In genomic region chr2:200888719-200889625, GRCh38 we compare ENCODE assay signal across 1 cellular context.
TF ChIP-seq lines count a peak whose summit lies in the region.

TSS of gene NIF3L1 (plus strand) at chr2:200889371. CDS start at chr2:200891944, 2,573 bp downstream.
TSS of gene PPIL3 (minus strand) at chr2:200889077. CDS start at chr2:200887615, 1,462 bp downstream.

TF ChIP-seq in HepG2, 621 proteins besides CTCF, POLR2A, EP300 and RAD21 (continued from another document and continues in another):
- 0 out of 2 replicates have a peak, but pooled peaks have one; percentile 34 for TF ChIP-seq DMTF1 (CRISPR knock-in tag; IDR thresholded peaks at IDR 0.05)
- TF ChIP-seq ZNF557 (CRISPR knock-in tag; IDR thresholded peaks at IDR 0.05) = peak; percentile 51; the same call in 1 of the 2 replicates
- TF ChIP-seq AHR (CRISPR knock-in tag; IDR thresholded peaks at IDR 0.05) = peak; percentile 56; the same call in 1 of the 2 replicates
- peak; percentile 13; the same call in 1 of the 2 replicates for TF ChIP-seq MLX (CRISPR knock-in tag; IDR thresholded peaks at IDR 0.05)
- peak; percentile 96 for TF ChIP-seq THAP9 (CRISPR knock-in tag; IDR thresholded peaks at IDR 0.05; ENCODE audit: borderline replicate concordance)
- peak; percentile 56; the same call in 1 of the 2 replicates for TF ChIP-seq REXO4 (CRISPR knock-in tag; IDR thresholded peaks at IDR 0.05; ENCODE audit: borderline replicate concordance)
- no peak for TF ChIP-seq SNAPC4 (CRISPR knock-in tag; IDR thresholded peaks at IDR 0.05)
- peak; percentile 24; the same call in 1 of the 2 replicates for TF ChIP-seq MTA1 (CRISPR knock-in tag; IDR thresholded peaks at IDR 0.05; ENCODE audit: borderline replicate concordance)
- no peak for TF ChIP-seq SRSF4 (IDR thresholded peaks at IDR 0.05; ENCODE audit: low read depth, low read length, poor library complexity, severe bottlenecking)
- TF ChIP-seq ZNF672 (CRISPR knock-in tag; IDR thresholded peaks at IDR 0.05) = peak; percentile 9; the same call in 1 of the 2 replicates
- TF ChIP-seq ZNF790 (CRISPR knock-in tag; IDR thresholded peaks at IDR 0.05; ENCODE audit: borderline replicate concordance) = 0 out of 2 replicates have a peak, but pooled peaks have one; percentile 68
- TF ChIP-seq STAT6 (CRISPR knock-in tag; IDR thresholded peaks at IDR 0.05; ENCODE audit: borderline replicate concordance) = peak; percentile 98
- TF ChIP-seq IRX3 (CRISPR knock-in tag; IDR thresholded peaks at IDR 0.05; ENCODE audit: borderline replicate concordance, low read depth) = peak; percentile 25
- TF ChIP-seq HMGXB3 (CRISPR knock-in tag; IDR thresholded peaks at IDR 0.05; ENCODE audit: borderline replicate concordance) = peak; percentile 94
- no peak; the same call in 1 of the 2 replicates for TF ChIP-seq NFATC3 (CRISPR knock-in tag; IDR thresholded peaks at IDR 0.05)
- TF ChIP-seq CBX5 (CRISPR knock-in tag; IDR thresholded peaks at IDR 0.05; ENCODE audit: borderline replicate concordance) = peak; percentile 92; the same call in 1 of the 2 replicates
- TF ChIP-seq GABPA (IDR thresholded peaks at IDR 0.05; ENCODE audit: low read depth, low read length) = peak; percentile 95
- TF ChIP-seq GABPA (CRISPR knock-in tag; IDR thresholded peaks at IDR 0.05; ENCODE audit: low read depth) = peak; percentile 98
- TF ChIP-seq ZNF484 (CRISPR knock-in tag; IDR thresholded peaks at IDR 0.05; ENCODE audit: borderline replicate concordance, low read depth) = no peak
- TF ChIP-seq ZNF350 (CRISPR knock-in tag; IDR thresholded peaks at IDR 0.05; ENCODE audit: borderline replicate concordance, low read depth) = peak; percentile 97
- no peak; the same call in 1 of the 2 replicates for TF ChIP-seq ZNF713 (CRISPR knock-in tag; IDR thresholded peaks at IDR 0.05)
- peak; percentile 94 for TF ChIP-seq ZNF205 (CRISPR knock-in tag; IDR thresholded peaks at IDR 0.05)
- TF ChIP-seq ZSCAN21 (CRISPR knock-in tag; IDR thresholded peaks at IDR 0.05; ENCODE audit: borderline replicate concordance) = peak; percentile 87
- no peak for TF ChIP-seq IKZF1 (IDR thresholded peaks at IDR 0.05)
- TF ChIP-seq ATF4 (CRISPR knock-in tag; IDR thresholded peaks at IDR 0.05) = peak in 1 of 2 experiments; percentile 40; a peak in 1 of 4 replicates
- TF ChIP-seq ETS1 (CRISPR knock-in tag; IDR thresholded peaks at IDR 0.05) = peak; percentile 95
- peak; percentile 62; the same call in 1 of the 2 replicates for TF ChIP-seq ARID2 (CRISPR knock-in tag; IDR thresholded peaks at IDR 0.05; ENCODE audit: borderline replicate concordance)
- TF ChIP-seq PHF21A (CRISPR knock-in tag; IDR thresholded peaks at IDR 0.05) = peak; percentile 96
- no peak; the same call in 1 of the 2 replicates for TF ChIP-seq ZNF552 (CRISPR knock-in tag; IDR thresholded peaks at IDR 0.05; ENCODE audit: borderline replicate concordance)
- no peak for TF ChIP-seq EEA1 (CRISPR knock-in tag; IDR thresholded peaks at IDR 0.05; ENCODE audit: borderline replicate concordance)
- peak; percentile 93 for TF ChIP-seq SALL1 (CRISPR knock-in tag; IDR thresholded peaks at IDR 0.05)
- TF ChIP-seq EED (CRISPR knock-in tag; IDR thresholded peaks at IDR 0.05) = peak; percentile 81; the same call in 1 of the 2 replicates
